In genomic region chr20:53019464-53019863, GRCh38 we compare ENCODE assay signal across 17 cellular contexts. TPM values are rescaled to one million over a fixed set of nuclear protein-coding genes. Genes with fewer than 3 reads are reported as not detected.
"Had no signal": no experiment of that assay in that cellular context is flagged by ENCODE, and none has a peak within 500 bp of the region (broad histone marks: within the 10 kb centered on the region; RNA-seq: fewer than 3 reads in every experiment).

No MANE protein-coding gene starts in this region.

- H3K4me1 Mint-ChIP-seq: immature natural killer cell had no signal

- H3K36me3 ChIP-seq: ascending aorta, pancreas, right lobe of liver, tibial nerve had no signal

- H3K4me1 ChIP-seq: ascending aorta, pancreas, right lobe of liver, tibial nerve had no signal

- H3K27ac ChIP-seq: ascending aorta, right lobe of liver, tibial nerve, VCaP had no signal

- H3K4me3 Mint-ChIP-seq: activated CD8-positive, alpha-beta T cell treated with anti-CD3 and anti-CD28 coated beads for 36 hours; immature natural killer cell; naive thymus-derived CD8-positive, alpha-beta T cell; stimulated activated naive CD8-positive, alpha-beta T cell treated with anti-CD3 and anti-CD28 coated beads, Interleukin-15, Interleukin-2, amounts not matched to agents 100 ng/mL and 50 ng/mL, for 24 hours had no signal

- H3K27me3 Mint-ChIP-seq: stimulated activated naive CD8-positive, alpha-beta T cell treated with anti-CD3 and anti-CD28 coated beads, Interleukin-15, Interleukin-2, amounts not matched to agents 100 ng/mL and 50 ng/mL, for 24 hours had no signal

- FAIRE-seq: pancreas, small intestine, urothelium cell line had no signal

- DNase-seq: activated CD4-positive, CD25-positive, alpha-beta regulatory T cell treated with anti-CD3 and anti-CD28 coated beads, Interleukin-2, amount 50 U/mL, for 72 hours; activated CD8-positive, alpha-beta T cell treated with anti-CD3 and anti-CD28 coated beads for 36 hours; effector CD8-positive, alpha-beta T cell; immature natural killer cell; mesenchymal stem cell; mucosa of descending colon; naive thymus-derived CD8-positive, alpha-beta T cell; pancreas; right lobe of liver; small intestine; stimulated activated CD4-positive, alpha-beta T cell treated with anti-CD3 and anti-CD28 coated beads, Interleukin-15, amount 100 ng/mL, for 24 hours; stimulated activated CD4-positive, alpha-beta T cell treated with anti-CD3 and anti-CD28 coated beads, Interleukin-2, amount 100 ng/mL, for 48 hours had no signal

- H3K27ac Mint-ChIP-seq: activated CD8-positive, alpha-beta T cell treated with anti-CD3 and anti-CD28 coated beads for 36 hours; immature natural killer cell; stimulated activated naive CD8-positive, alpha-beta T cell treated with anti-CD3 and anti-CD28 coated beads, Interleukin-15, Interleukin-2, amounts not matched to agents 100 ng/mL and 50 ng/mL, for 24 hours had no signal

- H3K9me3 ChIP-seq: ascending aorta, mucosa of descending colon, pancreas, right lobe of liver had no signal

- H3K36me3 Mint-ChIP-seq: immature natural killer cell had no signal

- H3K27me3 ChIP-seq: ascending aorta, pancreas, right lobe of liver, tibial nerve had no signal

- H3K4me3 ChIP-seq: ascending aorta, mucosa of descending colon, pancreas, right lobe of liver, tibial nerve had no signal

RNA-seq across cellular contexts. Expression of gene TSHZ2, which starts 47.3 kb away (rescaled TPM):
- polyA plus RNA-seq: immature natural killer cell had no signal
